In the genomic region with DNA sequence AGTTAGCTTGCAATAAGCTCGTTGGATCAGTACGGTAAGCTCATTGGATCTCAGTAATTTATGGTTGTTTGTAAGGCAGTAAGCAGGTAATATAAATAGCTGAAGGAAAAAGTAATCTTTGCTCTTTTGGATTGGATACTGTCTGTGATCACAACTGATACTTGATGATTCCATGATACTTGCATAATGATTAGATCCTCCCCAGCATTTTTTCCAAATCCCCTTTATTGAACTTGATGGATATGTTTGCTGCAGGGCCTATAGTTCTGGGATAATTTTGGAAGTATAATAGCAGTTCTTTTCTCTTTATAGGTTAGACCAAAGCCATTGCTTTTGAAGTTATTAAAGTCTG, we compare ENCODE assay signal across 19 cellular contexts. TPM values are rescaled to one million over a fixed set of nuclear protein-coding genes. Genes with fewer than 3 reads are reported as not detected.
DNase-seq lines count a peak whose midpoint lies in the region; ATAC-seq, FAIRE-seq and TF ChIP-seq lines count a peak whose summit lies in the region.
"Had no signal": no experiment of that assay in that cellular context is flagged by ENCODE, and none has a peak within 500 bp of the region (broad histone marks: within the 10 kb centered on the region; RNA-seq: fewer than 3 reads in every experiment).

No MANE protein-coding gene starts in this region.

- in situ Hi-C loops in GM12878 (cut with MboI): no loop called here

- WGBS in GM12878 (ENCODE audit: insufficient coverage, insufficient replicate concordance, low lambda C conversion rate, missing lambda C conversion rate): 93% methylated on average over 2 of the region's 2 CpGs

- no peak for FAIRE-seq in GM12878 (lab: Jason Lieb, UNC)
- FAIRE-seq: keratinocyte had no signal

- peaks cover 22% of the 10 kb centered on the region for H3K36me3 ChIP-seq in CD8-positive, alpha-beta T cell (ENCODE audit: insufficient read depth, low read length)
- peaks cover 2 to 46% of the 10 kb centered on the region in 2 experiments for H3K36me3 ChIP-seq in GM12878 (ENCODE audit: control insufficient read depth in 2 of 2, insufficient read depth in 2 of 2, low read length in 1 of 2)
- H3K36me3 ChIP-seq in tibial artery: peaks cover 54 to 74% (median 65%) of the 10 kb centered on the region in 3 donors
- H3K36me3 ChIP-seq in SJCRH30: peaks cover 70% of the 10 kb centered on the region

- no peak for DNase-seq in CD8-positive, alpha-beta T cell
- DNase-seq in GM12878 (ENCODE audit: low read depth, low spot score) (no peak), natural killer cell (no peak), tibial artery (no peak), SJCRH30 (no peak), T1000 (lab: John Stamatoyannopoulos, UW) (no peak)
- DNase-seq: activated gamma-delta T cell treated with Interleukin-2 at 50 U/mL for 16 hours, Caco-2, colonic mucosa, H9, NCI-H1436 treated with DMSO at 0.1 percent for 48 hours, spleen, transverse colon had no signal

- no peak overlapping the region for H3K4me3 Mint-ChIP-seq in CD8-positive, alpha-beta T cell
- no peak overlapping the region for H3K4me3 Mint-ChIP-seq in natural killer cell
- H3K4me3 Mint-ChIP-seq: H9, neural progenitor cell had no signal

- TF ChIP-seq CTCF in CD8-positive, alpha-beta T cell (IDR thresholded peaks at IDR 0.05): no peak
- TF ChIP-seq CTCF in GM12878 (IDR thresholded peaks at IDR 0.05 in 2 of 3, conservative IDR thresholded peaks at IDR 0.05 in 1 of 3; ENCODE audit: control insufficient read depth in 2 of 3, extremely low read depth in 1 of 3, insufficient read depth in 1 of 3, low read depth in 3 of 3, low read length in 3 of 3) (no peak), natural killer cell (IDR thresholded peaks at IDR 0.05) (no peak), tibial artery (IDR thresholded peaks at IDR 0.05) (no peak)

- RAD21 ChIA-PET in GM12878 (lab: Charles Lee; ENCODE audit: unreplicated experiment): interaction anchor here (1.1 to 2.1 kb wide), 4 partner anchors 8 to 454 kb away, joined by 3 to 4 read pairs (median 4); no protein-coding TSS in a partner anchor

- H3K4me2 ChIP-seq in GM12878 (ENCODE audit: control insufficient read depth, insufficient read depth): peak overlapping the region; percentile 40
- H3K4me2 ChIP-seq: neural progenitor cell had no signal

- no peak overlapping the region for H2AFZ ChIP-seq in GM12878 (ENCODE audit: control insufficient read depth, low read depth, low read length)
- H2AFZ ChIP-seq: neural progenitor cell had no signal

- H3K27ac ChIP-seq in CD8-positive, alpha-beta T cell (ENCODE audit: low read depth, low read length): no peak overlapping the region
- H3K27ac ChIP-seq in GM12878 (ENCODE audit: control insufficient read depth, insufficient read depth) (no peak overlapping the region), tibial artery (no peak overlapping the region), SJCRH30 (no peak overlapping the region)
- H3K27ac ChIP-seq: colonic mucosa, neural progenitor cell, transverse colon had no signal

- TF ChIP-seq POLR2A in GM19193 (IDR thresholded peaks at IDR 0.05; ENCODE audit: extremely low read depth, insufficient read depth, insufficient read length): peak; percentile 27
- TF ChIP-seq POLR2A in GM12878 (IDR thresholded peaks at IDR 0.05; ENCODE audit: low read depth, low read length): no peak

- H3K9me3 ChIP-seq in CD8-positive, alpha-beta T cell (ENCODE audit: low read length): no peaks in the 10 kb centered on the region
- peaks cover 2% of the 10 kb centered on the region; the same call in 1 of the 3 replicates for H3K9me3 ChIP-seq in GM12878 (replicated peaks; ENCODE audit: control insufficient read depth, insufficient read depth, low read length)
- no peaks in the 10 kb centered on the region for H3K9me3 ChIP-seq in tibial artery
- no peaks in the 10 kb centered on the region for H3K9me3 ChIP-seq in SJCRH30 (replicated peaks)
- H3K9me3 ChIP-seq: Caco-2, colonic mucosa, gastroesophageal sphincter, spleen, transverse colon had no signal

- peaks cover 70% of the 10 kb centered on the region for H3K36me3 Mint-ChIP-seq in CD8-positive, alpha-beta T cell
- no peaks in the 10 kb centered on the region for H3K36me3 Mint-ChIP-seq in natural killer cell

- no peaks in the 10 kb centered on the region for H3K27me3 ChIP-seq in CD8-positive, alpha-beta T cell (ENCODE audit: insufficient read depth, low read length)
- H3K27me3 ChIP-seq in GM12878 (replicated peaks in 1 of 2; ENCODE audit: control insufficient read depth in 2 of 2, insufficient read depth in 2 of 2, low read length in 1 of 2): no peaks in the 10 kb centered on the region
- H3K27me3 ChIP-seq in tibial artery: no peaks in the 10 kb centered on the region
- H3K27me3 ChIP-seq in SJCRH30: no peaks in the 10 kb centered on the region
- H3K27me3 ChIP-seq: colonic mucosa, gastroesophageal sphincter, neural progenitor cell, spleen, transverse colon had no signal

- BruUV-seq in GM12878 (replicated peaks; lab: Mats Ljungman, UMichigan): no TSS peak

- no peak for TF ChIP-seq RAD21 in GM12878 (IDR thresholded peaks at IDR 0.05; ENCODE audit: insufficient read depth, low read depth, low read length)

- H3K9ac ChIP-seq in GM12878 (ENCODE audit: control insufficient read depth, insufficient read depth, low read length): no peak overlapping the region
- H3K9ac ChIP-seq: neural progenitor cell had no signal

- peaks cover 90% of the 10 kb centered on the region for H3K79me2 ChIP-seq in GM12878 (ENCODE audit: control insufficient read depth, insufficient read depth, low read length)

- H4K20me1 ChIP-seq in GM12878 (ENCODE audit: control insufficient read depth, insufficient read depth): no peaks in the 10 kb centered on the region; the same call in 1 of the 2 replicates

- peaks cover 26% of the 10 kb centered on the region for H3K4me1 ChIP-seq in CD8-positive, alpha-beta T cell (ENCODE audit: insufficient read depth, low read length)
- H3K4me1 ChIP-seq in GM12878 (ENCODE audit: control insufficient read depth, insufficient read depth, low read length): no peaks in the 10 kb centered on the region; the same call in 1 of the 2 replicates
- H3K4me1 ChIP-seq in tibial artery: peaks cover 0 to 64% (median 24%) of the 10 kb centered on the region in 4 donors
- 0 out of 2 replicates have a peak, but pooled peaks cover 2% of the 10 kb centered on the region for H3K4me1 ChIP-seq in SJCRH30
- H3K4me1 ChIP-seq: Caco-2, colonic mucosa, neural progenitor cell had no signal

- POLR2A ChIA-PET in CD8-positive, alpha-beta T cell (lab: Charles Lee): interaction anchor here (1.3 to 2.5 kb wide), 2 partner anchors 67 to 1545 kb away, joined by 3 to 5 read pairs; a partner anchor contains a TSS
- POLR2A ChIA-PET in GM12878 (lab: Charles Lee): interaction anchor here (1.3 to 1.5 kb wide), 3 partner anchors 8 to 21 kb away, joined by 3 to 5 read pairs (median 4); no protein-coding TSS in a partner anchor

- peaks cover 51% of the 10 kb centered on the region for H3K4me1 Mint-ChIP-seq in CD8-positive, alpha-beta T cell (ENCODE audit: low read depth)
- H3K4me1 Mint-ChIP-seq in natural killer cell: peaks cover 24 to 40% of the 10 kb centered on the region in 2 donors

- no peak overlapping the region for H3K4me3 ChIP-seq in CD8-positive, alpha-beta T cell (ENCODE audit: low read depth, low read length)
- H3K4me3 ChIP-seq in GM12878: peak overlapping the region; percentile 57; the same call in 1 of the 2 replicates
- no peak overlapping the region for H3K4me3 ChIP-seq in tibial artery
- H3K4me3 ChIP-seq in SJCRH30: no peak overlapping the region
- H3K4me3 ChIP-seq: colonic mucosa, gastroesophageal sphincter, neural progenitor cell, transverse colon had no signal

- CTCF ChIA-PET in CD8-positive, alpha-beta T cell (lab: Charles Lee): interaction anchor here (1.1 to 11.5 kb wide), 2 partner anchors 18 to 454 kb away, joined by 3 to 53 read pairs; no protein-coding TSS in a partner anchor
- CTCF ChIA-PET in GM12878 (lab: Yijun Ruan, JAX): interaction anchor here (0.6 to 12.4 kb wide), 6 partner anchors 8 to 591 kb away, joined by 3 to 156 read pairs (median 4); no protein-coding TSS in a partner anchor

- SMC1A ChIA-PET in GM12878 (lab: Charles Lee; ENCODE audit: uncharacterized antibody, unreplicated experiment): interaction anchor here (1.2 to 5.0 kb wide), 7 partner anchors 9 to 77 kb away, joined by 3 to 22 read pairs (median 6); a partner anchor contains a TSS

- H3K27ac Mint-ChIP-seq in CD8-positive, alpha-beta T cell: peak overlapping the region; percentile 41
- H3K27ac Mint-ChIP-seq in natural killer cell: peak overlapping the region; percentile 10 to 72
- H3K27ac Mint-ChIP-seq: H9, neural progenitor cell had no signal

- no peak for TF ChIP-seq EP300 in GM12878 (IDR thresholded peaks at IDR 0.05; ENCODE audit: borderline replicate concordance in 1 of 2, control insufficient read depth in 1 of 2, low read depth in 2 of 2, low read length in 2 of 2)

- ATAC-seq in CD8-positive, alpha-beta T cell: no peak
- ATAC-seq in GM12878 (no peak), natural killer cell (no peak), esophagus mucosa (no peak)
- ATAC-seq: gastroesophageal sphincter, Right ventricle myocardium inferior had no signal

- no peaks in the 10 kb centered on the region for H3K27me3 Mint-ChIP-seq in CD8-positive, alpha-beta T cell (ENCODE audit: low read depth)
- H3K27me3 Mint-ChIP-seq in natural killer cell (ENCODE audit: low read depth in 2 of 2): no peaks in the 10 kb centered on the region

- H3K9me3 Mint-ChIP-seq in CD8-positive, alpha-beta T cell: no peaks in the 10 kb centered on the region
- no peaks in the 10 kb centered on the region for H3K9me3 Mint-ChIP-seq in natural killer cell
- H3K9me3 Mint-ChIP-seq: neural progenitor cell had no signal

- intact Hi-C loops in CD8-positive, alpha-beta T cell (cut with DNase I, micrococcal nuclease): loop anchor here in 1 of 2 experiments (10.0 kb wide), 1 partner anchor 772 kb away; a partner anchor contains a TSS
- intact Hi-C loops in GM12878 (cut with micrococcal nuclease; ENCODE audit: unreplicated experiment): no loop called here
- intact Hi-C loops in natural killer cell (cut with micrococcal nuclease): no loop called here
- intact Hi-C loops in tibial artery (cut with DNase I; ENCODE audit: low total_unique reads): loop anchor here (10.0 kb wide), 1 partner anchor 488 kb away; no protein-coding TSS in a partner anchor

RNA-seq across cellular contexts. Expression of a gene that starts 5.2 kb away (rescaled TPM):
- total RNA-seq in CD8-positive, alpha-beta T cell: 10 to 100 TPM; 95.1 to 98.0 TPM
- 439 and 462 TPM in 2 replicates for total RNA-seq in GM12878 (2013; cell fraction: nucleolus; rRNA removed)
- 88.1 and 113 TPM in 2 replicates for total RNA-seq in GM12878 (2014; rRNA removed)
- 158 and 173 TPM in 2 replicates for total RNA-seq in GM12878 (2014; rRNA removed; fragmentation: Illumina TruSeq; extraction: Trizol)
- total RNA-seq in GM12878 (2021): 164 and 174 TPM in 2 replicates
- 27.8 TPM for polyA plus RNA-seq in GM12878 (2011; ENCODE audit: low read depth)
- polyA plus RNA-seq in GM12878 (2011; rRNA removed): 82.0 and 136 TPM in 2 replicates
- polyA plus RNA-seq in GM12878 (2011; cell fraction: cytosol; rRNA removed): 28.3 and 34.4 TPM in 2 replicates
- polyA plus RNA-seq in GM12878 (2011; cell fraction: nucleus; rRNA removed): 41.5 and 94.7 TPM in 2 replicates
- 55.6 and 89.6 TPM in 2 replicates for polyA plus RNA-seq in GM12878 (2012)
- 75.8 and 104 TPM in 2 replicates for polyA plus RNA-seq in GM12878 (2014; fragmentation: Illumina TruSeq; extraction: Trizol)
- 10 to 100 TPM; 48.2 to 65.8 TPM for polyA plus RNA-seq in GM12878 (2014; fragmentation: Nextera tagmentation; extraction: Ambion mirVana)
- polyA plus RNA-seq in GM12878 (2014; rRNA removed): 56.8 and 77.8 TPM in 2 replicates
- polyA plus RNA-seq in GM12878 (2016; fragmentation: Nextera tagmentation; extraction: Ambion mirVana): 100 to 1,000 TPM; 145 to 171 TPM
- 154 and 263 TPM in 2 replicates for polyA minus RNA-seq in GM12878 (2011; rRNA and poly(A)+ RNA removed)
- 97.2 and 107 TPM in 2 replicates for polyA minus RNA-seq in GM12878 (2011; cell fraction: cytosol; rRNA and poly(A)+ RNA removed)
- 157 and 218 TPM in 2 replicates for polyA minus RNA-seq in GM12878 (2011; cell fraction: nucleus; rRNA and poly(A)+ RNA removed)
- 100 to 1,000 TPM; 130 to 143 (median 132) TPM for total RNA-seq in natural killer cell
- 92.9 TPM for total RNA-seq in esophagus mucosa
- 62.0 and 85.5 TPM in 2 replicates for total RNA-seq in SJCRH30 (2014; rRNA removed; shearing (Covaris generic))
